29 cellular contexts compared by ENCODE assay signal in genomic region chr20:52828199-52828598, GRCh38.
"Had no signal": no experiment of that assay in that cellular context is flagged by ENCODE, and none has a peak within 500 bp of the region (broad histone marks: within the 10 kb centered on the region; RNA-seq: fewer than 3 reads in every experiment).

No MANE protein-coding gene starts in this region.

- H3K27ac ChIP-seq: colonic mucosa, epithelial cell of prostate, gastroesophageal sphincter, heart left ventricle, hepatocyte, neural progenitor cell, parathyroid adenoma, right lobe of liver, stomach, testis, tibial artery had no signal

- DNase-seq: colonic mucosa; effector CD8-positive, alpha-beta T cell; endodermal cell; foreskin fibroblast; heart left ventricle; kidney; mesenchymal stem cell; mucosa of descending colon; naive B cell; right lobe of liver; stimulated activated CD4-positive, alpha-beta T cell treated with anti-CD3 and anti-CD28 coated beads, Interleukin-12 subunit alpha, Interleukin-12 subunit beta, amount 100 ng/mL, for 4 hours; stimulated activated CD4-positive, alpha-beta T cell treated with anti-CD3 and anti-CD28 coated beads, Interleukin-1b, Interleukin-23, amount 100 ng/mL, for 48 hours; stimulated activated CD4-positive, alpha-beta T cell treated with anti-CD3 and anti-CD28 coated beads, Interleukin-4, amount 100 ng/mL, for 1 hour; stimulated activated CD8-positive, alpha-beta memory T cell treated with anti-CD3 and anti-CD28 coated beads, Interleukin-4, amount 100 ng/mL, for 48 hours; stimulated activated naive CD4-positive, alpha-beta T cell treated with Interleukin-2 at 50 U/mL for 16 hours; stomach; substantia nigra; testis; tibial artery had no signal

- H3K4me3 ChIP-seq: colonic mucosa, gastroesophageal sphincter, heart left ventricle, hepatocyte, lung, mucosa of descending colon, neural progenitor cell, right lobe of liver, smooth muscle cell, stomach, testis, tibial artery had no signal

- H2AFZ ChIP-seq: hepatocyte, neural progenitor cell, parathyroid adenoma had no signal

- H3K36me3 ChIP-seq: colonic mucosa, gastroesophageal sphincter, heart left ventricle, neural progenitor cell, right lobe of liver, stomach, tibial artery had no signal

- H3K9me3 ChIP-seq: colonic mucosa, right lobe of liver, testis had no signal

- ATAC-seq: esophagus mucosa; gastroesophageal sphincter; heart left ventricle; left lobe of liver; mucosa of descending colon; natural killer cell treated with Interleukin-12 subunit alpha and Interleukin-12 subunit beta and Interleukin-15 and Interleukin-18, amount 100 ng/mL, for 72 hours; right lobe of liver had no signal

- H3K79me2 ChIP-seq: hepatocyte, parathyroid adenoma had no signal

- H3K27me3 ChIP-seq: colonic mucosa, gastroesophageal sphincter, heart left ventricle, hepatocyte, neural progenitor cell, right lobe of liver, stomach, testis, tibial artery had no signal

- H3K4me1 ChIP-seq: colonic mucosa, gastroesophageal sphincter, heart left ventricle, neural progenitor cell, parathyroid adenoma, right lobe of liver, stomach, testis, tibial artery had no signal
